ENCODE assay signal across 20 cellular contexts in genomic region chr12:92022093-92022492, GRCh38.
"Had no signal": no experiment of that assay in that cellular context is flagged by ENCODE, and none has a peak within 500 bp of the region (broad histone marks: within the 10 kb centered on the region; RNA-seq: fewer than 3 reads in every experiment).

No MANE protein-coding gene starts in this region.

- H3K4me1 ChIP-seq: left lung had no signal

- H3K27ac Mint-ChIP-seq: activated CD8-positive, alpha-beta memory T cell treated with anti-CD3 and anti-CD28 coated beads, Interleukin-2, amount 10 ng/mL, durations not matched to agents 7 days and 5 days; activated CD8-positive, alpha-beta T cell treated with anti-CD3 and anti-CD28 coated beads, Interleukin-2, amount 10 ng/mL, durations not matched to agents 7 days and 5 days had no signal

- H3K27me3 Mint-ChIP-seq: activated CD8-positive, alpha-beta memory T cell treated with anti-CD3 and anti-CD28 coated beads, Interleukin-2, amount 10 ng/mL, durations not matched to agents 7 days and 5 days; central memory CD8-positive, alpha-beta T cell had no signal

- ATAC-seq: activated CD8-positive, alpha-beta memory T cell treated with anti-CD3 and anti-CD28 coated beads, Interleukin-2, amount 10 ng/mL, durations not matched to agents 7 days and 5 days; activated CD8-positive, alpha-beta T cell treated with anti-CD3 and anti-CD28 coated beads, Interleukin-2, amount 10 ng/mL, durations not matched to agents 7 days and 5 days; activated naive CD4-positive, alpha-beta T cell treated with anti-CD3 and anti-CD28 coated beads, Interleukin-2, amount 50 U/mL, for 72 hours; activated T-cell treated with anti-CD3 and anti-CD28 coated beads, Interleukin-2, amount 50 U/mL, for 72 hours; left lung; lower lobe of right lung; right cardiac atrium had no signal

- H3K36me3 ChIP-seq: left lung, lower lobe of right lung, tibial nerve had no signal

- FAIRE-seq: bronchial epithelial cell, frontal cortex had no signal

- H3K9me3 Mint-ChIP-seq: central memory CD8-positive, alpha-beta T cell had no signal

- H3K4me3 Mint-ChIP-seq: activated CD8-positive, alpha-beta memory T cell treated with anti-CD3 and anti-CD28 coated beads, Interleukin-2, amount 10 ng/mL, durations not matched to agents 7 days and 5 days; activated CD8-positive, alpha-beta T cell treated with anti-CD3 and anti-CD28 coated beads, Interleukin-2, amount 10 ng/mL, durations not matched to agents 7 days and 5 days; central memory CD8-positive, alpha-beta T cell had no signal

- H3K4me3 ChIP-seq: left lung, lower lobe of right lung, tibial nerve had no signal

- DNase-seq: activated CD4-positive, alpha-beta T cell treated with anti-CD3 and anti-CD28 coated beads for 1 hour; activated CD8-positive, alpha-beta memory T cell treated with anti-CD3 and anti-CD28 coated beads, Interleukin-2, amount 10 ng/mL, durations not matched to agents 7 days and 5 days; activated CD8-positive, alpha-beta T cell treated with anti-CD3 and anti-CD28 coated beads, Interleukin-2, amount 10 ng/mL, durations not matched to agents 7 days and 5 days; activated naive CD4-positive, alpha-beta T cell; activated T-cell treated with anti-CD3 and anti-CD28 coated beads, Interleukin-2, amount 50 U/mL, for 72 hours; anterior cingulate cortex; dermis blood vessel endothelial cell; effector CD8-positive, alpha-beta T cell; left lung; lower lobe of right lung; mesenchymal stem cell; occipital lobe; right cardiac atrium; stimulated activated CD4-positive, alpha-beta T cell treated with anti-CD3 and anti-CD28 coated beads, Interleukin-2, amount 100 ng/mL, for 48 hours; stimulated activated naive CD4-positive, alpha-beta T cell treated with Interleukin-2 at 50 U/mL for 16 hours had no signal

- H3K27me3 ChIP-seq: left lung, tibial nerve had no signal

- H3K9me3 ChIP-seq: left lung, lower lobe of right lung had no signal

- H3K27ac ChIP-seq: left lung, lower lobe of right lung, tibial nerve had no signal
